In the genomic region with DNA sequence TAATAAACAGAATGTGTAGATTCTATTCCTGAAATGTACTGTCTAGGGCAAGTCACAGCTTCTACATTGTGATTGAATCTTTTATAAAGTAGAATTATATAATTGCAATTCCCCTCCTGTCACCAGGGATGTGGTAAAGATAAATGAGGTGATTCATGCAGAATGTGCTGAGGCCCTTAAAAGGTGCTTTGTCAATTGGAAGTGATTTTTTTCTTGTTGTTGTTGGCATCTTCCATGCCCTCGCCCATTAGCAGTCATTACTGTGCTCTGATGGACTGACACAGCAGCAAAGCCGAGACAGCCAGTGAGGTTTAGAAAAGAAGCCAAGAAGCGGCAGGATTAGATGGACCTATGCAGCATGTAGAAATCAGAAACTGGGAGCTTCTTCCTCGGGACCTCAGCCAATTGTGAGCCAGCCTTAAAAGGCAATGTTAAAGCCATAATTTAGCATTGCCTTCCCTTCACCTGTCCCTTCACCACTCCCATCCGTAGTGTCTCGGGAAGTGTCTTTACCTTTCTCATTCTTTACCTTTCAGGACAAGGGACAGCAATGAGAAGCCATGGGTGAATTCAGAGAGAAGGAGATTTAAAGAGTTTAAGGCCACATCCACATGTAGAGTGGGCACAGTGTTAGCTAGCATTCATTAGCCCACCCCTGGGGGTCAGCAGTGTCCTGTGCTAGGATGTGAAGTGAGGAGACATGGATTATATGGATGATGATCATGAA, we compare ENCODE assay signal across 32 cellular contexts.
A peak's percentile ranks its signal among the peaks of the same experiment; 100 is the strongest.
DNase-seq lines count a peak whose midpoint lies in the region; ATAC-seq, FAIRE-seq and TF ChIP-seq lines count a peak whose summit lies in the region.
"Had no signal": no experiment of that assay in that cellular context is flagged by ENCODE, and none has a peak within 500 bp of the region (broad histone marks: within the 10 kb centered on the region; RNA-seq: fewer than 3 reads in every experiment).

No MANE protein-coding gene starts in this region.

- DNase-seq in mammary epithelial cell: peak; percentile 64
- no peak for DNase-seq in MCF 10A (ENCODE audit: unreplicated experiment)
- DNase-seq in astrocyte of the cerebellum (ENCODE audit: low read depth): peak; percentile 8
- no peak for DNase-seq in NCI-H345 treated with DMSO at 0.1 percent for 48 hours (lab: John Stamatoyannopoulos, UW; ENCODE audit: unreplicated experiment)
- DNase-seq in EL: no peak
- no peak for DNase-seq in heart left ventricle
- DNase-seq in stimulated activated CD4-positive, alpha-beta T cell treated with anti-CD3 and anti-CD28 coated beads, Interleukin-2, amount 100 ng/mL, for 24 hours: no peak
- DNase-seq: 8988T; activated CD4-positive, alpha-beta T cell treated with anti-CD3 and anti-CD28 coated beads for 1 hour; activated CD8-positive, alpha-beta T cell treated with anti-CD3 and anti-CD28 coated beads for 36 hours; activated effector memory CD4-positive, alpha-beta T cell treated with anti-CD3 and anti-CD28 coated beads, Interleukin-2, amount 50 U/mL, for 16 hours; activated T-cell treated with anti-CD3 and anti-CD28 coated beads for 4 hours; AML-193; CD8-positive, alpha-beta T cell; effector CD4-positive, alpha-beta T cell; foreskin melanocyte; H9; NCI-H1092; NCI-H1930; NCI-H2227 treated with DMSO at 0.1 percent for 48 hours; NCI-H82; SIG-M5; stimulated activated CD8-positive, alpha-beta memory T cell treated with anti-CD3 and anti-CD28 coated beads, Interleukin-4, amount 100 ng/mL, for 48 hours; stomach had no signal

- H3K9me3 ChIP-seq in mammary epithelial cell (replicated peaks; ENCODE audit: insufficient read depth, low read length) (no peaks in the 10 kb centered on the region), heart left ventricle (peaks cover 0 to 6% (median 0%) of the 10 kb centered on the region in 12 donors)
- H3K9me3 ChIP-seq: breast epithelium, stomach, tibial nerve had no signal

- H3K4me3 Mint-ChIP-seq in MCF 10A (ENCODE audit: unreplicated experiment): no peak overlapping the region
- H3K4me3 Mint-ChIP-seq: activated CD8-positive, alpha-beta T cell treated with anti-CD3 and anti-CD28 coated beads for 36 hours; CD8-positive, alpha-beta T cell; H9; nephron had no signal

- H3K27me3 ChIP-seq in mammary epithelial cell (ENCODE audit: insufficient read depth, low read length) (no peaks in the 10 kb centered on the region), heart left ventricle (no peaks in the 10 kb centered on the region)
- H3K27me3 ChIP-seq: breast epithelium, hepatocyte, stomach, tibial nerve had no signal

- H3K4me1 Mint-ChIP-seq in MCF 10A (ENCODE audit: insufficient read depth, unreplicated experiment): peaks cover 7% of the 10 kb centered on the region
- H3K4me1 Mint-ChIP-seq: H9 had no signal

- no peak overlapping the region for H3K4me2 ChIP-seq in mammary epithelial cell (ENCODE audit: insufficient read depth, low read depth, low read length)
- H3K4me2 ChIP-seq: hepatocyte had no signal

- peaks cover 5% of the 10 kb centered on the region for H3K36me3 Mint-ChIP-seq in MCF 10A (ENCODE audit: insufficient read depth, unreplicated experiment)
- H3K36me3 Mint-ChIP-seq: CD8-positive, alpha-beta T cell had no signal

- TF ChIP-seq POLR2A in heart left ventricle (IDR thresholded peaks at IDR 0.05): no peak

- no peak overlapping the region for H3K9ac ChIP-seq in mammary epithelial cell (ENCODE audit: insufficient read depth, low read length)
- H3K9ac ChIP-seq: parathyroid adenoma had no signal

- H3K4me3 ChIP-seq in mammary epithelial cell (replicated peaks in 1 of 3; ENCODE audit: insufficient read depth in 1 of 3, low read depth in 2 of 3, low read length in 3 of 3): no peak overlapping the region
- no peak overlapping the region for H3K4me3 ChIP-seq in astrocyte of the cerebellum (ENCODE audit: low read depth, low read length)
- H3K4me3 ChIP-seq in heart left ventricle: no peak overlapping the region
- H3K4me3 ChIP-seq: breast epithelium, hepatocyte, stomach, tibial nerve had no signal

- WGBS in mammary epithelial cell (ENCODE audit: low coverage, missing lambda C conversion rate): 45% methylated on average over 6 of the region's 6 CpGs
- 90 to 97% (median 94%) methylated on average over 6 of the region's 6 CpGs for WGBS in heart left ventricle, 4 donors

- H4K20me1 ChIP-seq in mammary epithelial cell (ENCODE audit: insufficient read depth, low read length): no peaks in the 10 kb centered on the region

- no peaks in the 10 kb centered on the region for H3K27me3 Mint-ChIP-seq in MCF 10A (ENCODE audit: insufficient read depth, unreplicated experiment)

- CTCF ChIA-PET in mammary epithelial cell (lab: Charles Lee; ENCODE audit: low non-redundant PET): no interaction called here
- CTCF ChIA-PET in MCF 10A (lab: Yijun Ruan, JAX): interaction anchor here (0.5 to 1.1 kb wide), 3 partner anchors 23 to 919 kb away, joined by 3 to 4 read pairs (median 3); no protein-coding TSS in a partner anchor

- BruUV-seq in mammary epithelial cell (replicated peaks; lab: Mats Ljungman, UMichigan) (no TSS peak), MCF 10A (replicated peaks; lab: Mats Ljungman, UMichigan) (no TSS peak)

- no peaks in the 10 kb centered on the region for H3K9me3 Mint-ChIP-seq in MCF 10A (ENCODE audit: unreplicated experiment)
- H3K9me3 Mint-ChIP-seq: activated CD8-positive, alpha-beta T cell treated with anti-CD3 and anti-CD28 coated beads for 36 hours; CD8-positive, alpha-beta T cell had no signal

- H3K27ac ChIP-seq in mammary epithelial cell (ENCODE audit: insufficient read depth, low read depth, low read length): no peak overlapping the region
- H3K27ac ChIP-seq in heart left ventricle: no peak overlapping the region
- H3K27ac ChIP-seq: breast epithelium, hepatocyte, HL-60, parathyroid adenoma, stomach, tibial nerve had no signal

- peak; percentile 76 for FAIRE-seq in islet of Langerhans (lab: Jason Lieb, UNC)
- FAIRE-seq: HepG2 had no signal

- ATAC-seq in heart left ventricle: no peak
- ATAC-seq: activated CD8-positive, alpha-beta T cell treated with anti-CD3 and anti-CD28 coated beads for 36 hours; CD8-positive, alpha-beta T cell; HepG2 had no signal

- POLR2A ChIA-PET in MCF 10A (lab: Yijun Ruan, JAX): interaction anchor here (0.8 to 2.6 kb wide), 4 partner anchors 14 to 113 kb away, joined by 3 to 8 read pairs (median 4); no protein-coding TSS in a partner anchor

- H3K36me3 ChIP-seq in mammary epithelial cell (ENCODE audit: insufficient read depth, low read length): no peaks in the 10 kb centered on the region
- no peaks in the 10 kb centered on the region for H3K36me3 ChIP-seq in heart left ventricle
- H3K36me3 ChIP-seq: breast epithelium, stomach, tibial nerve had no signal

- no peak for TF ChIP-seq CTCF in mammary epithelial cell (conservative IDR thresholded peaks at IDR 0.05 in 1 of 2, IDR thresholded peaks at IDR 0.05 in 1 of 2; ENCODE audit: extremely low read depth in 1 of 2, insufficient read depth in 1 of 2, low read depth in 1 of 2, low read length in 2 of 2)
- no peak for TF ChIP-seq CTCF in MCF 10A (IDR thresholded peaks at IDR 0.05; ENCODE audit: unreplicated experiment)
- no peak for TF ChIP-seq CTCF in astrocyte of the cerebellum (IDR thresholded peaks at IDR 0.05; ENCODE audit: low read depth, low read length, missing control alignments)
- no peak for TF ChIP-seq CTCF in heart left ventricle (IDR thresholded peaks at IDR 0.05)

- peaks cover 11% of the 10 kb centered on the region for H3K4me1 ChIP-seq in mammary epithelial cell (ENCODE audit: insufficient read depth, low read length)
- H3K4me1 ChIP-seq in heart left ventricle: no peaks in the 10 kb centered on the region
- H3K4me1 ChIP-seq: breast epithelium, parathyroid adenoma, tibial nerve had no signal

- in situ Hi-C loops in mammary epithelial cell (cut with MboI; ENCODE audit: low sequenced_read_pairs in 2 of 2): no loop called here
- in situ Hi-C loops in astrocyte of the cerebellum (cut with HindIII; ENCODE audit: low sequenced_read_pairs): no loop called here

- intact Hi-C loops in mammary epithelial cell (cut with micrococcal nuclease) (no loop called here), MCF 10A (cut with micrococcal nuclease) (no loop called here), heart left ventricle (cut with DNase I) (no loop called here)

- dilution Hi-C loops in mammary epithelial cell (cut with HindIII; ENCODE audit: low sequenced_read_pairs): no loop called here

- no peak overlapping the region for H3K27ac Mint-ChIP-seq in MCF 10A (ENCODE audit: low read depth, unreplicated experiment)
- H3K27ac Mint-ChIP-seq: activated CD8-positive, alpha-beta T cell treated with anti-CD3 and anti-CD28 coated beads for 36 hours; CD8-positive, alpha-beta T cell; H9; nephron had no signal

- peak overlapping the region; percentile 0 for H2AFZ ChIP-seq in mammary epithelial cell (ENCODE audit: low read depth, low read length)
- H2AFZ ChIP-seq: hepatocyte, parathyroid adenoma had no signal

- no peaks in the 10 kb centered on the region for H3K79me2 ChIP-seq in mammary epithelial cell (ENCODE audit: insufficient read depth, low read length)
- H3K79me2 ChIP-seq: hepatocyte, parathyroid adenoma had no signal

Comparison
In these comparisons a context has a peak if more than half of its experiments do, and no peak if none do; other contexts are left out.
1. DNase-seq: peak in mammary epithelial cell (single experiment) and astrocyte of the cerebellum (single experiment); none in MCF 10A (single experiment), NCI-H345 treated with DMSO at 0.1 percent for 48 hours (single experiment), EL (single experiment), heart left ventricle (0 of 5) and stimulated activated CD4-positive, alpha-beta T cell treated with anti-CD3 and anti-CD28 coated beads, Interleukin-2, amount 100 ng/mL, for 24 hours (0 of 2).